ENCODE assay signal across 14 cellular contexts in the genomic region with DNA sequence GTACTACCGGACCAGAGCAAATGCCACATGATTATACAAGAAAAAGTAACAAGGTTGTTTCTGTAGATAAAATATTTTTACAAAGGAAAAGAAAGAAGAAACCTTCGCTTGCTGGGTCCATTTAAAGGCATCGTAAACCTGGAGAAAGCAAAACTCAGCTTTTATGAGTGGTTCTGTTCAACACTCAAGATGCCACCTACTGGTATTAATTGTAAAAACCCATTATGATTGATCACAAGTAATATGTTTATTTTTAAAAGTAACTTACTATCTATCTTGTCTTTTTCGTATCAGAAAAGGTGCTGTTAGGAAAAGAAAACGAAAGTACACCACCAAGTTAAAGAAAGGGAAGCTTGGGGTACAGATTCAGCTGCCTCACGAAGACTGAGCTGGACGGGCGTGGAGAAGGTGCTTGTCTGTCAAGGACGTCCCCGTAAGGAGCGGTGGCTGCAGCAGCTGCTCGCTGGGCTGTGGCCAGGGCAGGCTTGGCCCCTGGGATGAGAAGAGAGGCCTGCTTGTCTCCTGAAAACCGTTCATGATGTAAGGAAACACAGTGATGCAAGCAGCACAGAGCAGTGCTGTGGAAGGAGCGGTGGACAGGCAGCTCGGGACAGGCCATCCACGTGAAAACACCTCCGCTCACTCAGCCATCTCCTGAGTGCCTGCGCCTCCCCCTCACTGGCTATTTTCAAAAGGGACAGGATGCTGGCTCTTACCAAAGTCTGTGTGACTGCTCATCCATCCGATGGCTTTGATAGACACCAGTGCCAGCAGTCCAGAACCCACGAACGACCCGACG. TPM values are rescaled to one million over a fixed set of nuclear protein-coding genes. Genes with fewer than 3 reads are reported as not detected.
DNase-seq lines count a peak whose midpoint lies in the region; ATAC-seq, FAIRE-seq and TF ChIP-seq lines count a peak whose summit lies in the region.
"Had no signal": no experiment of that assay in that cellular context is flagged by ENCODE, and none has a peak within 500 bp of the region (broad histone marks: within the 10 kb centered on the region; RNA-seq: fewer than 3 reads in every experiment).

No MANE protein-coding gene starts in this region.

- peaks cover 22% of the 10 kb centered on the region for H3K4me1 Mint-ChIP-seq in endodermal cell

- H3K4me1 ChIP-seq in endodermal cell (ENCODE audit: control insufficient read depth, insufficient read depth, low read length), result peaks cover 20% of the 10 kb centered on the region
- H3K4me1 ChIP-seq in gastrocnemius medialis, result peaks cover 68 to 85% of the 10 kb centered on the region in 2 donors

- no peak overlapping the region for H3K9ac ChIP-seq in endodermal cell (ENCODE audit: extremely low read depth, low read length, poor library complexity, severe bottlenecking)

- intact Hi-C loops in gastrocnemius medialis (cut with DNase I; ENCODE audit: low total_unique reads), result no loop called here

- no peak overlapping the region for H3K4me3 Mint-ChIP-seq in endodermal cell
- H3K4me3 Mint-ChIP-seq: activated T-helper 17 cell treated with anti-CD3 and anti-CD28 coated beads, Interleukin-2, amount 50 U/mL, for 72 hours had no signal

- H3K27ac ChIP-seq in endodermal cell (ENCODE audit: low read depth, low read length), result peak overlapping the region; percentile 41
- peak overlapping the region; percentile 86 to 98 (median 96) for H3K27ac ChIP-seq in gastrocnemius medialis

- DNase-seq in GM12891 (ENCODE audit: insufficient read length, low spot score) (no peak), endodermal cell (no peak), gastrocnemius medialis (peak; percentile 79 to 95), T-helper 2 cell (no peak), NCI-H146 (lab: John Stamatoyannopoulos, UW) (no peak), CD1c-positive myeloid dendritic cell (ENCODE audit: extremely low spot score) (no peak)
- DNase-seq: effector memory CD4-positive, alpha-beta T cell; left colon; stimulated activated CD4-positive, alpha-beta T cell treated with anti-CD3 and anti-CD28 coated beads, Interleukin-15, amount 100 ng/mL, for 24 hours; T-helper 9 cell had no signal

- peaks cover 90% of the 10 kb centered on the region for H3K36me3 Mint-ChIP-seq in endodermal cell (ENCODE audit: low read depth)

- H3K9me3 ChIP-seq in endodermal cell (ENCODE audit: control insufficient read depth, low read length) (no peaks in the 10 kb centered on the region), gastrocnemius medialis (no peaks in the 10 kb centered on the region)

- TF ChIP-seq POLR2A in GM12891 (IDR thresholded peaks at IDR 0.05; ENCODE audit: low read depth, low read length) (peak; percentile 67), gastrocnemius medialis (IDR thresholded peaks at IDR 0.05) (peak; percentile 53 to 56)

- peak; percentile 92 for FAIRE-seq in GM12891 (lab: Jason Lieb, UNC)
- FAIRE-seq: K562 had no signal

- TF ChIP-seq CTCF in endodermal cell (conservative IDR thresholded peaks at IDR 0.05), result peak; percentile 52
- TF ChIP-seq CTCF in gastrocnemius medialis (IDR thresholded peaks at IDR 0.05 in 4 of 5, conservative IDR thresholded peaks at IDR 0.05 in 1 of 5), result peak in 3 of 5 experiments; percentile 8 to 29 (median 11)

- ATAC-seq in HG02623 (IDR thresholded peaks at IDR 0.05; ENCODE audit: unreplicated experiment) (peak; percentile 22), gastrocnemius medialis (peak; percentile 32 to 61), HG03108 (IDR thresholded peaks at IDR 0.05; ENCODE audit: unreplicated experiment) (no peak)
- ATAC-seq: K562, left colon had no signal

- no peak overlapping the region for H3K27ac Mint-ChIP-seq in endodermal cell

- WGBS in endodermal cell (ENCODE audit: insufficient coverage in 1 of 2, insufficient read length in 1 of 2), 2 experiments, result 88 to 90% methylated on average over 22 to 23 of the region's 23 CpGs

- no peaks in the 10 kb centered on the region for H3K9me3 Mint-ChIP-seq in endodermal cell
- H3K9me3 Mint-ChIP-seq: activated T-helper 17 cell treated with anti-CD3 and anti-CD28 coated beads, Interleukin-2, amount 50 U/mL, for 72 hours had no signal

- H3K27me3 ChIP-seq in endodermal cell (ENCODE audit: control insufficient read depth, insufficient read depth, low read length, poor library complexity, severe bottlenecking), result no peaks in the 10 kb centered on the region
- H3K27me3 ChIP-seq in gastrocnemius medialis, result no peaks in the 10 kb centered on the region

- H3K27me3 Mint-ChIP-seq in endodermal cell (ENCODE audit: insufficient read depth), result no peaks in the 10 kb centered on the region
- H3K27me3 Mint-ChIP-seq: activated T-helper 17 cell treated with anti-CD3 and anti-CD28 coated beads, Interleukin-2, amount 50 U/mL, for 72 hours had no signal

- H3K4me3 ChIP-seq in endodermal cell (ENCODE audit: low read length), result no peak overlapping the region
- H3K4me3 ChIP-seq in gastrocnemius medialis, result no peak overlapping the region
- H3K4me3 ChIP-seq: K562 had no signal

- in situ Hi-C loops in gastrocnemius medialis (cut with MboI; ENCODE audit: low sequenced_read_pairs in 4 of 4), result no loop called here

- H3K36me3 ChIP-seq in endodermal cell (ENCODE audit: control insufficient read depth, insufficient read depth, low read length) (peaks cover 91% of the 10 kb centered on the region), gastrocnemius medialis (peaks cover 0 to 54% of the 10 kb centered on the region in 2 donors)

TF ChIP-seq in GM12891, 5 proteins besides CTCF, POLR2A, EP300 and RAD21:
- TF ChIP-seq POLR2AphosphoS5 (IDR thresholded peaks at IDR 0.05; ENCODE audit: low read depth, low read length) (peak; percentile 52; the same call in 1 of the 2 replicates), TAF1 (IDR thresholded peaks at IDR 0.05; ENCODE audit: low read depth, low read length) (no peak)

RNA-seq across cellular contexts. Expression of a gene that starts 25.0 kb away (rescaled TPM):
- 50.8 TPM for polyA plus RNA-seq in GM12891 (2012; ENCODE audit: low read depth, missing spikeins)
- total RNA-seq in endodermal cell (10 to 100 TPM; 28.2 to 39.5 TPM), gastrocnemius medialis (100 to 1,000 TPM in 1 of 4 donors, 10 to 100 TPM in 3; 59.8 to 122 (median 79.1) TPM)
- 18.9 TPM for polyA plus RNA-seq in endodermal cell (2013, experiment 1 of 2)
- 21.5 TPM for polyA plus RNA-seq in endodermal cell (2013, experiment 2 of 2)

RNA-seq across cellular contexts. Expression of a gene that starts 54.5 kb away (rescaled TPM):
- 30.3 TPM for polyA plus RNA-seq in GM12891 (2012; ENCODE audit: low read depth, missing spikeins)
- total RNA-seq in endodermal cell, result 10 to 100 TPM; 23.8 to 25.4 TPM
- polyA plus RNA-seq in endodermal cell (2013, experiment 1 of 2), result 7.3 TPM
- 7.9 TPM for polyA plus RNA-seq in endodermal cell (2013, experiment 2 of 2)
- 1 to 10 TPM; 1.0 to 4.9 (median 3.0) TPM for total RNA-seq in gastrocnemius medialis
- total RNA-seq: activated T-helper 17 cell treated with anti-CD3 and anti-CD28 coated beads, Interleukin-2, amount 50 U/mL, for 72 hours; left colon had no signal
- polyA plus RNA-seq: K562 had no signal

Comparison
In these comparisons a context has a peak if more than half of its experiments do, and no peak if none do; other contexts are left out.
1. DNase-seq: peak in gastrocnemius medialis (2 of 2); none in GM12891 (single experiment), endodermal cell (single experiment), T-helper 2 cell (0 of 5), NCI-H146 (single experiment) and CD1c-positive myeloid dendritic cell (single experiment).
2. RNA of a gene that starts 54.5 kb away (total RNA-seq): 23.8 to 25.4 TPM in endodermal cell; 1.0 to 4.9 TPM in gastrocnemius medialis; every median in the first group is over 4 times any median in the second.